ENCODE assay signal across 11 cellular contexts in genomic region chr21:23401278-23401677, GRCh38.
DNase-seq lines count a peak whose midpoint lies in the region; ATAC-seq, FAIRE-seq and TF ChIP-seq lines count a peak whose summit lies in the region.
"Had no signal": no experiment of that assay in that cellular context is flagged by ENCODE, and none has a peak within 500 bp of the region (broad histone marks: within the 10 kb centered on the region; RNA-seq: fewer than 3 reads in every experiment).

No MANE protein-coding gene starts in this region.

- in situ Hi-C loops in GM12878 (cut with MboI): no loop called here

- BruUV-seq in A673 (replicated peaks; lab: Mats Ljungman, UMichigan) (no TSS peak), GM12878 (replicated peaks; lab: Mats Ljungman, UMichigan) (no TSS peak)

- CTCF ChIA-PET in A673 (lab: Charles Lee): interaction anchor here (0.6 to 0.7 kb wide), 2 partner anchors 1635 to 1674 kb away, joined by 6 to 10 read pairs; no protein-coding TSS in a partner anchor
- CTCF ChIA-PET in GM12878 (lab: Yijun Ruan, JAX): interaction anchor here (0.6 to 1.4 kb wide), 6 partner anchors 9 to 1231 kb away, joined by 3 to 5 read pairs (median 4); no protein-coding TSS in a partner anchor

- H3K27me3 ChIP-seq in A673 (replicated peaks; ENCODE audit: insufficient read depth, low read depth, low read length, poor library complexity) (no peaks in the 10 kb centered on the region), GM12878 (replicated peaks in 1 of 2; ENCODE audit: control insufficient read depth in 2 of 2, insufficient read depth in 2 of 2, low read length in 1 of 2) (no peaks in the 10 kb centered on the region)

- H3K4me1 ChIP-seq in A673 (ENCODE audit: insufficient read depth, low read length, poor library complexity, severe bottlenecking): no peaks in the 10 kb centered on the region
- no peaks in the 10 kb centered on the region for H3K4me1 ChIP-seq in GM12878 (ENCODE audit: control insufficient read depth, insufficient read depth, low read length)

- peak; percentile 38 for TF ChIP-seq CTCF in A673 (conservative IDR thresholded peaks at IDR 0.05; ENCODE audit: low read depth, low read length)
- no peak; a peak in 1 of 6 replicates for TF ChIP-seq CTCF in GM12878 (IDR thresholded peaks at IDR 0.05 in 2 of 3, conservative IDR thresholded peaks at IDR 0.05 in 1 of 3; ENCODE audit: control insufficient read depth in 2 of 3, extremely low read depth in 1 of 3, insufficient read depth in 1 of 3, low read depth in 3 of 3, low read length in 3 of 3)
- no peak for TF ChIP-seq CTCF in omental fat pad (IDR thresholded peaks at IDR 0.05)

- no peak overlapping the region for H3K9ac ChIP-seq in GM12878 (ENCODE audit: control insufficient read depth, insufficient read depth, low read length)

- no peaks in the 10 kb centered on the region for H3K79me2 ChIP-seq in GM12878 (ENCODE audit: control insufficient read depth, insufficient read depth, low read length)

- no peak for TF ChIP-seq RAD21 in GM12878 (IDR thresholded peaks at IDR 0.05; ENCODE audit: insufficient read depth, low read depth, low read length)

- TF ChIP-seq POLR2A in GM12878 (IDR thresholded peaks at IDR 0.05; ENCODE audit: low read depth, low read length): no peak

- H3K27ac ChIP-seq in A673 (ENCODE audit: low read depth, low read length, poor library complexity, severe bottlenecking): no peak overlapping the region
- no peak overlapping the region for H3K27ac ChIP-seq in GM12878 (ENCODE audit: control insufficient read depth, insufficient read depth)
- no peak overlapping the region for H3K27ac ChIP-seq in substantia nigra (ENCODE audit: low read depth, low read length, poor library complexity, severe bottlenecking)

- H3K36me3 ChIP-seq in A673 (ENCODE audit: insufficient read depth, low read length, poor library complexity, severe bottlenecking): no peaks in the 10 kb centered on the region
- no peaks in the 10 kb centered on the region for H3K36me3 ChIP-seq in GM12878 (ENCODE audit: control insufficient read depth in 2 of 2, insufficient read depth in 2 of 2, low read length in 1 of 2)

- H4K20me1 ChIP-seq in GM12878 (ENCODE audit: control insufficient read depth, insufficient read depth): no peaks in the 10 kb centered on the region

- ATAC-seq in GM19468 (IDR thresholded peaks at IDR 0.05; ENCODE audit: extremely low read depth, unreplicated experiment) (peak; percentile 47), GM12878 (peak; percentile 53), omental fat pad (ENCODE audit: low FRiP score) (no peak), HG02852 (IDR thresholded peaks at IDR 0.05; ENCODE audit: unreplicated experiment) (no peak)

- no peak for TF ChIP-seq EP300 in GM12878 (IDR thresholded peaks at IDR 0.05; ENCODE audit: borderline replicate concordance in 1 of 2, control insufficient read depth in 1 of 2, low read depth in 2 of 2, low read length in 2 of 2)

- RAD21 ChIA-PET in GM12878 (lab: Charles Lee; ENCODE audit: unreplicated experiment): no interaction called here

- H3K9me3 ChIP-seq in A673 (ENCODE audit: low read depth, low read length, poor library complexity, severe bottlenecking) (no peaks in the 10 kb centered on the region), GM12878 (replicated peaks; ENCODE audit: control insufficient read depth, insufficient read depth, low read length) (no peaks in the 10 kb centered on the region)

- DNase-seq in A673 (ENCODE audit: low spot score) (peak; percentile 45), NCI-H1694 treated with DMSO at 0.1 percent for 48 hours (lab: John Stamatoyannopoulos, UW) (peak; percentile 54), GM12878 (ENCODE audit: low read depth, low spot score) (no peak), omental fat pad (ENCODE audit: low spot score) (no peak), substantia nigra (lab: John Stamatoyannopoulos, UW) (no peak)
- no peak for DNase-seq in activated CD4-positive, CD25-positive, alpha-beta regulatory T cell (lab: John Stamatoyannopoulos, UW)
- DNase-seq: DMS79; effector CD4-positive, alpha-beta T cell had no signal

- H3K4me2 ChIP-seq in GM12878 (ENCODE audit: control insufficient read depth, insufficient read depth): no peak overlapping the region

- no peak for FAIRE-seq in GM12878 (lab: Jason Lieb, UNC)
- FAIRE-seq: GM19239 had no signal

- POLR2A ChIA-PET in A673 (lab: Charles Lee; ENCODE audit: low non-redundant PET): no interaction called here
- POLR2A ChIA-PET in GM12878 (lab: Charles Lee): no interaction called here

- H2AFZ ChIP-seq in GM12878 (ENCODE audit: control insufficient read depth, low read depth, low read length): no peak overlapping the region

- WGBS in GM12878 (ENCODE audit: insufficient coverage, insufficient replicate concordance, low lambda C conversion rate, missing lambda C conversion rate): 50% methylated on average over 2 of the region's 2 CpGs

- intact Hi-C loops in A673 (cut with micrococcal nuclease; ENCODE audit: unreplicated experiment): no loop called here
- intact Hi-C loops in GM12878 (cut with micrococcal nuclease; ENCODE audit: unreplicated experiment): no loop called here

- H3K4me3 ChIP-seq in A673 (ENCODE audit: low read depth, low read length, poor library complexity, severe bottlenecking) (no peak overlapping the region), GM12878 (no peak overlapping the region)

- SMC1A ChIA-PET in GM12878 (lab: Charles Lee; ENCODE audit: uncharacterized antibody, unreplicated experiment): interaction anchor here (0.7 kb wide), 1 partner anchor 341 kb away, joined by 3 read pairs; no protein-coding TSS in a partner anchor

TF ChIP-seq in GM12878, 131 proteins besides CTCF, POLR2A, EP300 and RAD21 (continues in another document):
- no peak for TF ChIP-seq KLF5 (IDR thresholded peaks at IDR 0.05; ENCODE audit: partially characterized antibody)
- TF ChIP-seq STAT1 (conservative IDR thresholded peaks at IDR 0.05): no peak
- TF ChIP-seq SP1 (IDR thresholded peaks at IDR 0.05; ENCODE audit: low read depth, low read length): no peak
- no peak for TF ChIP-seq CBFB (IDR thresholded peaks at IDR 0.05; ENCODE audit: low read depth)
- no peak for TF ChIP-seq YY1 (IDR thresholded peaks at IDR 0.05; ENCODE audit: low read depth, low read length)
- TF ChIP-seq POLR2AphosphoS5 (IDR thresholded peaks at IDR 0.05; ENCODE audit: low read length): no peak
- TF ChIP-seq REST (IDR thresholded peaks at IDR 0.05; ENCODE audit: low read depth, low read length): no peak
- TF ChIP-seq MLLT1 (IDR thresholded peaks at IDR 0.05): no peak
- no peak for TF ChIP-seq EZH2 (IDR thresholded peaks at IDR 0.05; ENCODE audit: borderline replicate concordance, control insufficient read depth, low read depth, low read length)

Comparison
In these comparisons a context has a peak if more than half of its experiments do, and no peak if none do; other contexts are left out.
1. DNase-seq: peak in A673 (single experiment) and NCI-H1694 treated with DMSO at 0.1 percent for 48 hours (single experiment); none in GM12878 (single experiment), activated CD4-positive, CD25-positive, alpha-beta regulatory T cell (0 of 4), omental fat pad (single experiment) and substantia nigra (0 of 49).
2. ATAC-seq: peak in GM19468 (single experiment) and GM12878 (single experiment); none in omental fat pad (single experiment) and HG02852 (single experiment).